ENCODE assay signal across 7 cellular contexts in the genomic region with DNA sequence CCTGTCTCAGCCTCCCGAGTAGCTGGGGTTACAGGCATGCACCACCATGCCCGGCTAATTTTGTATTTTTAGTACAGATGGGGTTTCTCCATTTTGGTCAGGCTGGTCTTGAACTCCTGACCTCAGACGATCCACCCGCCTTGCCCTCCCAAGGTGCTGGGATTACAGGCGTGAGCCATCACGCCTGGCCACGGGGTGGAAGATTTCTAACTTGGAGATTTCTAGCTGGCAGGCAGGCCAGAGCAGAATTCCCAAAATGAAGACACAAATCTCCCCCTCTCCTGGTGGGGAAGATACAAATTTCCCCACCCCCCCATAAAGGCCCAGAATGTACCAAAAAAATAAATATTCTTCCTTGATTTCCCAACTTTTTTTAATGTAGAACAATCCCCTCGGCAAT.
DNase-seq lines count a peak whose midpoint lies in the region; ATAC-seq lines count a peak whose summit lies in the region.
"Not testable (repeated sequence)": the region's sequence is repeated elsewhere in the genome, so short reads cannot be mapped to it uniquely, and the experiment has no call there.

No MANE protein-coding gene starts in this region.

- ATAC-seq in activated CD4-positive, alpha-beta T cell treated with anti-CD3 and anti-CD28 coated beads for 36 hours; activated naive CD8-positive, alpha-beta T cell treated with anti-CD3 and anti-CD28 coated beads, Interleukin-2, amount 50 U/mL, for 24 hours; stimulated activated effector memory CD8-positive, alpha-beta T cell treated with anti-CD3 and anti-CD28 coated beads, Interleukin-12 subunit alpha, Interleukin-12 subunit beta, amount 100 ng/mL, for 72 hours: not testable (repeated sequence)
- peak; percentile 60 for ATAC-seq in Right ventricle myocardium inferior

- intact Hi-C loops in activated CD4-positive, alpha-beta T cell treated with anti-CD3 and anti-CD28 coated beads for 36 hours (cut with DNase I, micrococcal nuclease); activated T-helper 1 cell treated with anti-CD3 and anti-CD28 coated beads, Interleukin-12 subunit alpha, Interleukin-12 subunit beta, Interleukin-2, Interleukin-4 antibody, amounts not matched to agents 30 ng/mL and 10 ng/mL and 1 ng/mL, durations not matched to agents 14 hours and 24 hours and 36 hours (cut with micrococcal nuclease); Right ventricle myocardium inferior (cut with DNase I): not testable (repeated sequence)

- peaks cover 12% of the 10 kb centered on the region for H3K36me3 ChIP-seq in CD8-positive, alpha-beta memory T cell (ENCODE audit: insufficient read depth, low read length)

- H3K9me3 Mint-ChIP-seq in CD8-positive, alpha-beta memory T cell; activated CD4-positive, alpha-beta T cell treated with anti-CD3 and anti-CD28 coated beads for 36 hours (ENCODE audit: low read depth); activated T-helper 1 cell treated with anti-CD3 and anti-CD28 coated beads, Interleukin-12 subunit alpha, Interleukin-12 subunit beta, Interleukin-2, Interleukin-4 antibody, amounts not matched to agents 30 ng/mL and 10 ng/mL and 1 ng/mL, durations not matched to agents 14 hours and 24 hours and 36 hours; activated naive CD8-positive, alpha-beta T cell treated with anti-CD3 and anti-CD28 coated beads, Interleukin-2, amount 50 U/mL, for 24 hours; stimulated activated effector memory CD8-positive, alpha-beta T cell treated with anti-CD3 and anti-CD28 coated beads, Interleukin-12 subunit alpha, Interleukin-12 subunit beta, amount 100 ng/mL, for 72 hours: not testable (repeated sequence)

- H3K4me3 Mint-ChIP-seq in CD8-positive, alpha-beta memory T cell = peak overlapping the region in 1 of 7 donors; percentile 27
- H3K4me3 Mint-ChIP-seq in activated CD4-positive, alpha-beta T cell treated with anti-CD3 and anti-CD28 coated beads for 36 hours; activated T-helper 1 cell treated with anti-CD3 and anti-CD28 coated beads, Interleukin-12 subunit alpha, Interleukin-12 subunit beta, Interleukin-2, Interleukin-4 antibody, amounts not matched to agents 30 ng/mL and 10 ng/mL and 1 ng/mL, durations not matched to agents 14 hours and 24 hours and 36 hours; activated naive CD8-positive, alpha-beta T cell treated with anti-CD3 and anti-CD28 coated beads, Interleukin-2, amount 50 U/mL, for 24 hours; stimulated activated effector memory CD8-positive, alpha-beta T cell treated with anti-CD3 and anti-CD28 coated beads, Interleukin-12 subunit alpha, Interleukin-12 subunit beta, amount 100 ng/mL, for 72 hours: not testable (repeated sequence)

- H3K9me3 ChIP-seq in CD8-positive, alpha-beta memory T cell (ENCODE audit: low read length) = not testable (repeated sequence)

- not testable (repeated sequence) for H3K27me3 ChIP-seq in CD8-positive, alpha-beta memory T cell (ENCODE audit: insufficient read depth, low read length, poor library complexity, severe bottlenecking); layer of hippocampus (ENCODE audit: control insufficient read depth, insufficient read depth, low read length)

- H3K4me1 Mint-ChIP-seq in CD8-positive, alpha-beta memory T cell = peaks cover 41 to 83% (median 66%) of the 10 kb centered on the region in 3 donors
- peaks cover 64% of the 10 kb centered on the region for H3K4me1 Mint-ChIP-seq in activated CD4-positive, alpha-beta T cell treated with anti-CD3 and anti-CD28 coated beads for 36 hours
- H3K4me1 Mint-ChIP-seq in activated T-helper 1 cell treated with anti-CD3 and anti-CD28 coated beads, Interleukin-12 subunit alpha, Interleukin-12 subunit beta, Interleukin-2, Interleukin-4 antibody, amounts not matched to agents 30 ng/mL and 10 ng/mL and 1 ng/mL, durations not matched to agents 14 hours and 24 hours and 36 hours (ENCODE audit: low read depth) = peaks cover 33% of the 10 kb centered on the region
- peaks cover 55% of the 10 kb centered on the region for H3K4me1 Mint-ChIP-seq in activated naive CD8-positive, alpha-beta T cell treated with anti-CD3 and anti-CD28 coated beads, Interleukin-2, amount 50 U/mL, for 24 hours
- not testable (repeated sequence) for H3K4me1 Mint-ChIP-seq in stimulated activated effector memory CD8-positive, alpha-beta T cell treated with anti-CD3 and anti-CD28 coated beads, Interleukin-12 subunit alpha, Interleukin-12 subunit beta, amount 100 ng/mL, for 72 hours

- peak overlapping the region in 7 of 8 donors; percentile 12 to 86 (median 58) for H3K27ac Mint-ChIP-seq in CD8-positive, alpha-beta memory T cell
- peak overlapping the region; percentile 55 for H3K27ac Mint-ChIP-seq in activated CD4-positive, alpha-beta T cell treated with anti-CD3 and anti-CD28 coated beads for 36 hours
- peak overlapping the region; percentile 69 for H3K27ac Mint-ChIP-seq in activated T-helper 1 cell treated with anti-CD3 and anti-CD28 coated beads, Interleukin-12 subunit alpha, Interleukin-12 subunit beta, Interleukin-2, Interleukin-4 antibody, amounts not matched to agents 30 ng/mL and 10 ng/mL and 1 ng/mL, durations not matched to agents 14 hours and 24 hours and 36 hours
- H3K27ac Mint-ChIP-seq in activated naive CD8-positive, alpha-beta T cell treated with anti-CD3 and anti-CD28 coated beads, Interleukin-2, amount 50 U/mL, for 24 hours = peak overlapping the region; percentile 47
- H3K27ac Mint-ChIP-seq in stimulated activated effector memory CD8-positive, alpha-beta T cell treated with anti-CD3 and anti-CD28 coated beads, Interleukin-12 subunit alpha, Interleukin-12 subunit beta, amount 100 ng/mL, for 72 hours = peak overlapping the region; percentile 40

- not testable (repeated sequence) for H3K27me3 Mint-ChIP-seq in CD8-positive, alpha-beta memory T cell; activated CD4-positive, alpha-beta T cell treated with anti-CD3 and anti-CD28 coated beads for 36 hours; activated T-helper 1 cell treated with anti-CD3 and anti-CD28 coated beads, Interleukin-12 subunit alpha, Interleukin-12 subunit beta, Interleukin-2, Interleukin-4 antibody, amounts not matched to agents 30 ng/mL and 10 ng/mL and 1 ng/mL, durations not matched to agents 14 hours and 24 hours and 36 hours (ENCODE audit: insufficient read depth); activated naive CD8-positive, alpha-beta T cell treated with anti-CD3 and anti-CD28 coated beads, Interleukin-2, amount 50 U/mL, for 24 hours

- peaks cover 47% of the 10 kb centered on the region for H3K4me1 ChIP-seq in CD8-positive, alpha-beta memory T cell (ENCODE audit: insufficient read depth, low read length)

- DNase-seq in CD8-positive, alpha-beta memory T cell; activated CD4-positive, alpha-beta T cell treated with anti-CD3 and anti-CD28 coated beads for 36 hours; activated T-helper 1 cell treated with anti-CD3 and anti-CD28 coated beads, Interleukin-12 subunit alpha, Interleukin-12 subunit beta, Interleukin-2, Interleukin-4 antibody, amounts not matched to agents 30 ng/mL and 10 ng/mL and 1 ng/mL, durations not matched to agents 14 hours and 24 hours and 36 hours (ENCODE audit: low spot score); activated naive CD8-positive, alpha-beta T cell treated with anti-CD3 and anti-CD28 coated beads, Interleukin-2, amount 50 U/mL, for 24 hours; Right ventricle myocardium inferior (ENCODE audit: missing footprints); stimulated activated effector memory CD8-positive, alpha-beta T cell treated with anti-CD3 and anti-CD28 coated beads, Interleukin-12 subunit alpha, Interleukin-12 subunit beta, amount 100 ng/mL, for 72 hours (ENCODE audit: low spot score in 2 of 2): not testable (repeated sequence)

- POLR2A ChIA-PET in CD8-positive, alpha-beta memory T cell (lab: Charles Lee); activated CD4-positive, alpha-beta T cell treated with anti-CD3 and anti-CD28 coated beads for 36 hours (lab: Charles Lee): not testable (repeated sequence)

- peaks cover 8 to 82% (median 41%) of the 10 kb centered on the region in 3 donors for H3K36me3 Mint-ChIP-seq in CD8-positive, alpha-beta memory T cell
- peaks cover 59% of the 10 kb centered on the region for H3K36me3 Mint-ChIP-seq in activated CD4-positive, alpha-beta T cell treated with anti-CD3 and anti-CD28 coated beads for 36 hours (ENCODE audit: low read depth)
- H3K36me3 Mint-ChIP-seq in activated T-helper 1 cell treated with anti-CD3 and anti-CD28 coated beads, Interleukin-12 subunit alpha, Interleukin-12 subunit beta, Interleukin-2, Interleukin-4 antibody, amounts not matched to agents 30 ng/mL and 10 ng/mL and 1 ng/mL, durations not matched to agents 14 hours and 24 hours and 36 hours (ENCODE audit: low read depth) = peaks cover 47% of the 10 kb centered on the region
- H3K36me3 Mint-ChIP-seq in activated naive CD8-positive, alpha-beta T cell treated with anti-CD3 and anti-CD28 coated beads, Interleukin-2, amount 50 U/mL, for 24 hours (ENCODE audit: low read depth) = peaks cover 36% of the 10 kb centered on the region
- peaks cover 64% of the 10 kb centered on the region for H3K36me3 Mint-ChIP-seq in stimulated activated effector memory CD8-positive, alpha-beta T cell treated with anti-CD3 and anti-CD28 coated beads, Interleukin-12 subunit alpha, Interleukin-12 subunit beta, amount 100 ng/mL, for 72 hours

- H3K27ac ChIP-seq in CD8-positive, alpha-beta memory T cell (ENCODE audit: low read depth, low read length) = not testable (repeated sequence)
- H3K27ac ChIP-seq in layer of hippocampus (ENCODE audit: low read depth, low read length) = peak overlapping the region; percentile 82

- not testable (repeated sequence) for H3K4me3 ChIP-seq in CD8-positive, alpha-beta memory T cell (ENCODE audit: low read length)

- CTCF ChIA-PET in CD8-positive, alpha-beta memory T cell (lab: Charles Lee) = interaction anchor here (1.4 to 1.9 kb wide), 2 partner anchors 13 to 63 kb away, joined by 3 to 8 read pairs; no protein-coding TSS in a partner anchor
- CTCF ChIA-PET in activated CD4-positive, alpha-beta T cell treated with anti-CD3 and anti-CD28 coated beads for 36 hours (lab: Charles Lee) = interaction anchor here (0.5 kb wide), 1 partner anchor 560 kb away, joined by 4 read pairs; no protein-coding TSS in a partner anchor
